ENCODE assay signal across 20 cellular contexts in genomic region chr2:207184348-207184747, GRCh38. TPM values are rescaled to one million over a fixed set of nuclear protein-coding genes. Genes with fewer than 3 reads are reported as not detected.
DNase-seq lines count a peak whose midpoint lies in the region; ATAC-seq and TF ChIP-seq lines count a peak whose summit lies in the region.
"Had no signal": no experiment of that assay in that cellular context is flagged by ENCODE, and none has a peak within 500 bp of the region (broad histone marks: within the 10 kb centered on the region; RNA-seq: fewer than 3 reads in every experiment).

No MANE protein-coding gene starts in this region.

- no peak overlapping the region for H2AFZ ChIP-seq in osteoblast (ENCODE audit: low read length)

- H3K4me3 ChIP-seq in astrocyte of the spinal cord (ENCODE audit: low read depth, low read length) (no peak overlapping the region), osteoblast (ENCODE audit: insufficient read depth, low read length) (no peak overlapping the region)
- H3K4me3 ChIP-seq: Peyer's patch had no signal

- no peaks in the 10 kb centered on the region for H3K27me3 ChIP-seq in osteoblast (ENCODE audit: insufficient read depth, low read length)
- H3K27me3 ChIP-seq: neutrophil, Peyer's patch had no signal

- peak; percentile 48 for ATAC-seq in HG02610 (IDR thresholded peaks at IDR 0.05; ENCODE audit: unreplicated experiment)
- ATAC-seq: left lobe of liver, right cardiac atrium had no signal

- peak; percentile 66 for DNase-seq in EH (ENCODE audit: low read depth)
- DNase-seq in astrocyte of the spinal cord (ENCODE audit: low read depth, low spot score) = peak; percentile 46
- peak; percentile 35 for DNase-seq in osteoblast (ENCODE audit: insufficient read length, low spot score, missing footprints)
- no peak for DNase-seq in HK-2 (ENCODE audit: unreplicated experiment)
- DNase-seq in medulla oblongata (ENCODE audit: extremely low spot score) = no peak
- DNase-seq in NCI-H446 treated with DMSO at 0.1 percent for 48 hours (lab: John Stamatoyannopoulos, UW) = no peak
- DNase-seq: activated CD4-positive, alpha-beta T cell treated with anti-CD3 and anti-CD28 coated beads, Interleukin-2, amount 10 ng/mL, durations not matched to agents 7 days and 5 days; activated naive CD8-positive, alpha-beta T cell treated with anti-CD3 and anti-CD28 coated beads for 36 hours; activated T-cell treated with anti-CD3 and anti-CD28 coated beads, Interleukin-2, amount 50 U/mL, for 4 hours; C1 segment of cervical spinal cord; central memory CD4-positive, alpha-beta T cell; DMS 273 treated with DMSO at 0.1 percent for 48 hours; effector CD8-positive, alpha-beta T cell; H7; NCI-H146; Peyer's patch; right cardiac atrium had no signal

- H3K27ac ChIP-seq in osteoblast (ENCODE audit: low read depth, low read length) = peak overlapping the region; percentile 85
- H3K27ac ChIP-seq: neutrophil, Peyer's patch had no signal

- H3K4me2 ChIP-seq in osteoblast (ENCODE audit: insufficient read depth, low read length) = no peak overlapping the region

- no peak for TF ChIP-seq CTCF in astrocyte of the spinal cord (IDR thresholded peaks at IDR 0.05; ENCODE audit: low read depth, low read length)
- no peak for TF ChIP-seq CTCF in osteoblast (IDR thresholded peaks at IDR 0.05; ENCODE audit: extremely low read depth, low read depth, low read length)

- peaks cover 48% of the 10 kb centered on the region for H3K4me1 ChIP-seq in osteoblast (ENCODE audit: insufficient read depth, low read length)
- H3K4me1 ChIP-seq: Peyer's patch had no signal

- H3K36me3 ChIP-seq in osteoblast (ENCODE audit: insufficient read depth, low read length) = no peaks in the 10 kb centered on the region
- H3K36me3 ChIP-seq: neutrophil, Peyer's patch had no signal

- in situ Hi-C loops in astrocyte of the spinal cord (cut with HindIII; ENCODE audit: low sequenced_read_pairs) = no loop called here

- H4K20me1 ChIP-seq in osteoblast (ENCODE audit: insufficient read depth, low read length) = no peaks in the 10 kb centered on the region

- no peaks in the 10 kb centered on the region for H3K79me2 ChIP-seq in osteoblast (ENCODE audit: insufficient read depth, low read length)

- H3K9me3 ChIP-seq in osteoblast (ENCODE audit: low read depth, low read length) = no peaks in the 10 kb centered on the region
- H3K9me3 ChIP-seq: neutrophil, Peyer's patch had no signal

RNA-seq across cellular contexts. Expression of gene KLF7, which starts 18.6 kb away (rescaled TPM):
- total RNA-seq in osteoblast = 31.1 and 38.9 TPM in 2 replicates

Comparison
In these comparisons a context has a peak if more than half of its experiments do, and no peak if none do; other contexts are left out.
1. DNase-seq: peak in EH (single experiment), astrocyte of the spinal cord (single experiment) and osteoblast (single experiment); none in HK-2 (single experiment), medulla oblongata (single experiment) and NCI-H446 treated with DMSO at 0.1 percent for 48 hours (single experiment).